Comparison of ENCODE assay signal across 11 cellular contexts in the genomic region with DNA sequence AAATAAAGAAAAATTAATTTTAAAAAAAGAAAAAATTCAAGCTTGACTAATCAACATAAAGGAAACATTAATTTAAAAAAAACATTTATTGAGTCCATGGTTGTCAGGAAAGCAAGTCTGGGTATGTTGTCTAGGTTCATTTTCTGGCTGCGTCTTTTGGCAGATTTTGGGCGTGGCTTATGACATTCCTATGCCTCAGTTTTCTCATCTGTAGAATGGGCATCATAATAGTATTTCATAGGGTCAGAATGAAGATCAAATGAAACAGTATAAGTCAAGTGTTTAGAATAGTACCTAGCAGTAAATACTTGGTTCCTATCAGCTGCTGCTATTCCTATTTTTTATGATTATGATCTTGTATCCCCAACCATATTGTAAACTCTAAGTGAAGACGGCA. TPM values are rescaled to one million over a fixed set of nuclear protein-coding genes. Genes with fewer than 3 reads are reported as not detected.
"Had no signal": no experiment of that assay in that cellular context is flagged by ENCODE, and none has a peak within 500 bp of the region (broad histone marks: within the 10 kb centered on the region; RNA-seq: fewer than 3 reads in every experiment).

No MANE protein-coding gene starts in this region.

- H3K4me3 Mint-ChIP-seq: GM23338, H9, HFFc6 had no signal

- H3K4me2 ChIP-seq: GM23338 had no signal

- H3K4me3 ChIP-seq: GM23248, GM23338, HAP-1 had no signal

- H3K27ac ChIP-seq: GM23248 had no signal

- DNase-seq: GM23248, GOT3, HCEC 1CT, HFFc6 had no signal

- FAIRE-seq: H1, H54 had no signal

- H3K9ac ChIP-seq: GM23248 had no signal

- H3K9me3 ChIP-seq: HAP-1 had no signal

- H3K4me1 Mint-ChIP-seq: GM23338, H9 had no signal

- H3K4me1 ChIP-seq: HAP-1 had no signal

- H2AFZ ChIP-seq: GM23248 had no signal

- H3K9me3 Mint-ChIP-seq: HFFc6 had no signal

- H3K36me3 ChIP-seq: HAP-1 had no signal

- H3K27ac Mint-ChIP-seq: GM23338, H9, HFFc6 had no signal

RNA-seq across cellular contexts. Expression of gene MYO1H, which starts 40.5 kb away (rescaled TPM):
- total RNA-seq: GM23248, GM23338, H1, H4, H7, HFFc6 had no signal
- polyA plus RNA-seq: GM23248, GM23338 had no signal
